18 cellular contexts compared by ENCODE assay signal in the genomic region with DNA sequence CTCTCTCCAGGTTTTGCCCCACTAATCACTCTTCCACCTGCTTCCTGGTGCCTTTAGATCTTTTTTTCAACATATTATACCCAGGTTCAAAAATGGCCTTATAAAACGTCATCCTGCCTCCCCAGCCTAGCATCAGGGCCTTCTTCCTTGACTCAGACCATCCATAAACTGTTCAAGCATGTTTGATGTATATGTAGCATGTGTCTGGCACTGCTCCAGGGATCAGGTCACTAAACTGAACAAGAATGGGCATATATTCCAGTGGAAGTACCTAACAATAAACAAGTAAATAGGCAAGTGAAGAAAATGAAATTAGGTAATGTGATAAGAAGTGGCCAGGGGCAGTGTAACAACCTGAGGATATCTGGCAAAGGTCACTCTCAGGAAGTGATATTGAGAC.
"Had no signal": no experiment of that assay in that cellular context is flagged by ENCODE, and none has a peak within 500 bp of the region (broad histone marks: within the 10 kb centered on the region; RNA-seq: fewer than 3 reads in every experiment).

No MANE protein-coding gene starts in this region.

- H3K9me3 ChIP-seq: esophagus muscularis mucosa, psoas muscle, right lobe of liver, suprapubic skin, upper lobe of right lung had no signal

- H3K4me3 Mint-ChIP-seq: activated CD8-positive, alpha-beta T cell treated with anti-CD3 and anti-CD28 coated beads, Interleukin-2, amount 10 ng/mL, durations not matched to agents 7 days and 5 days; activated naive CD4-positive, alpha-beta T cell treated with anti-CD3 and anti-CD28 coated beads for 36 hours; dendritic cell treated with granulocyte-macrophage colony-stimulating factor and Interleukin-4, amounts not matched to agents 40 ng/mL and 50 ng/mL, for 4 days; natural killer cell treated with Interleukin-12 subunit alpha and Interleukin-12 subunit beta and Interleukin-15 and Interleukin-18, amount 100 ng/mL, for 72 hours had no signal

- H3K27me3 Mint-ChIP-seq: natural killer cell treated with Interleukin-12 subunit alpha and Interleukin-12 subunit beta and Interleukin-15 and Interleukin-18, amount 100 ng/mL, for 72 hours had no signal

- H3K27ac Mint-ChIP-seq: activated CD8-positive, alpha-beta T cell treated with anti-CD3 and anti-CD28 coated beads, Interleukin-2, amount 10 ng/mL, durations not matched to agents 7 days and 5 days; activated naive CD4-positive, alpha-beta T cell treated with anti-CD3 and anti-CD28 coated beads for 36 hours; dendritic cell treated with granulocyte-macrophage colony-stimulating factor and Interleukin-4, amounts not matched to agents 40 ng/mL and 50 ng/mL, for 4 days; natural killer cell treated with Interleukin-12 subunit alpha and Interleukin-12 subunit beta and Interleukin-15 and Interleukin-18, amount 100 ng/mL, for 72 hours had no signal

- H3K9me3 Mint-ChIP-seq: natural killer cell treated with Interleukin-12 subunit alpha and Interleukin-12 subunit beta and Interleukin-15 and Interleukin-18, amount 100 ng/mL, for 72 hours had no signal

- H3K27ac ChIP-seq: esophagus muscularis mucosa, psoas muscle, right lobe of liver, suprapubic skin, upper lobe of right lung had no signal

- ATAC-seq: heart right ventricle, left lobe of liver, psoas muscle, right lobe of liver, upper lobe of right lung had no signal

- H3K27me3 ChIP-seq: esophagus muscularis mucosa, heart right ventricle, right lobe of liver, suprapubic skin, upper lobe of right lung had no signal

- H3K36me3 ChIP-seq: esophagus muscularis mucosa, heart right ventricle, right lobe of liver, suprapubic skin, upper lobe of right lung had no signal

- H3K4me3 ChIP-seq: esophagus muscularis mucosa, heart right ventricle, psoas muscle, right lobe of liver, suprapubic skin, upper lobe of right lung had no signal

- H3K4me1 ChIP-seq: psoas muscle, right lobe of liver had no signal

- DNase-seq: activated CD4-positive, alpha-beta T cell treated with anti-CD3 and anti-CD28 coated beads for 4 hours; activated CD8-positive, alpha-beta memory T cell treated with anti-CD3 and anti-CD28 coated beads, Interleukin-2, amount 50 U/mL, for 48 hours; activated CD8-positive, alpha-beta T cell treated with anti-CD3 and anti-CD28 coated beads, Interleukin-2, amount 10 ng/mL, durations not matched to agents 7 days and 5 days; activated naive CD4-positive, alpha-beta T cell treated with anti-CD3 and anti-CD28 coated beads for 36 hours; cerebellar nuclear complex; foreskin melanocyte; heart right ventricle; occipital lobe; psoas muscle; right lobe of liver; stimulated activated CD4-positive, alpha-beta T cell treated with anti-CD3 and anti-CD28 coated beads, Interleukin-2, amount 100 ng/mL, for 24 hours; stimulated activated naive CD8-positive, alpha-beta T cell treated with anti-CD3 and anti-CD28 coated beads, Interleukin-15, Interleukin-2, amounts not matched to agents 100 U/mL and 50 U/mL, for 24 hours; upper lobe of right lung had no signal
